In the genomic region with DNA sequence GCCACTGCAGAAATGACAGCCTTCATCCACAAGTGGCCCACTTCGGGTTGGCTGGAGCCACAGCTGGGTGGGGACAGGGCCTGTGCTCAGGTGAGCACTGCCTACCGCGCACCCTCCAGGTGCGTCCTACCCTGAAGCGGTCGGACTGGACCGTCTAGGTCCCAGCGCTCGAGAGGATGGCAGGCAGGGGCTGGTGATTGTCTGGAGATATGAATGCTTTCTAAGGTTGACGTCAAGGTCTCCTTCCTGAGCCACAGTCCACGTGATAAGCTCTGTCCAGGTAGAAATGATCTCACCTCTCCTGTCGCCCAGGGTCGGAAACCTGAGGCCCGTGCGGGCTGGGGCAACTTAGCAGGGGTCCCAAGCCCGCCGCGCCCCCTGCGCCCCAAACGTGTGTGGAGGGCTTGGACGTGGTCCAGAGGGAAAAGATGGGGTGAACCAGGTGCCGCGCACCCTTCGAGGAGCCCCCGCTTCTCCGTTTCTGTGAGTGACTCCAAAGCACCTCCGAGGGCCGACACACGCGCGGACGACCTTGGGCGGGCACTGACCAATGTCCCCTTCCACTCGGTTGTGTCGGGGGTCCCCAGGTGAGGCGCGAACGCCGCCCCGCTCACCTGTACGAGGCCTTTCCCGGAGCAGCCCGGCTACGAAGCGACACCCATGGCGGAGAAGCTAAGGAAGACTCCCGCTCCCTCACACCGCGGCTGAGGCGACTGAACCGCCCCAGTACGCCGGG, we compare ENCODE assay signal across 8 cellular contexts. TPM values are rescaled to one million over a fixed set of nuclear protein-coding genes. Genes with fewer than 3 reads are reported as not detected.
DNase-seq lines count a peak whose midpoint lies in the region; ATAC-seq and TF ChIP-seq lines count a peak whose summit lies in the region.

No MANE protein-coding gene starts in this region.

- peak; percentile 98 for TF ChIP-seq POLR2A in prostate gland (IDR thresholded peaks at IDR 0.05)

- H3K4me1 ChIP-seq in GM23248 (ENCODE audit: insufficient read depth), result 0 out of 2 replicates have a peak, but pooled peaks cover 4% of the 10 kb centered on the region
- H3K4me1 ChIP-seq in prostate gland (replicated peaks), result peaks cover under 1% of the 10 kb centered on the region

- peak overlapping the region; percentile 73 for H3K9ac ChIP-seq in GM23248
- peak overlapping the region; percentile 63 for H3K9ac ChIP-seq in SK-N-MC (ENCODE audit: insufficient read length)

- H3K27ac ChIP-seq in GM23248, result no peak overlapping the region
- H3K27ac ChIP-seq in SK-N-MC, result no peak overlapping the region
- peak overlapping the region; percentile 83 to 93 for H3K27ac ChIP-seq in prostate gland

- peak overlapping the region; percentile 78 for H3K4me2 ChIP-seq in GM23248 (ENCODE audit: unreplicated experiment)

- no peaks in the 10 kb centered on the region for H3K9me2 ChIP-seq in GM23248 (ENCODE audit: insufficient read depth)

- H3F3A ChIP-seq in GM23248 (ENCODE audit: insufficient read depth), result peaks cover 6% of the 10 kb centered on the region; the same call in 1 of the 2 replicates

- peak overlapping the region; percentile 85 for H3K4me3 ChIP-seq in AG04449 (ENCODE audit: low read depth, low read length)
- peak overlapping the region; percentile 73 for H3K4me3 ChIP-seq in GM23248
- peak overlapping the region; percentile 82 for H3K4me3 ChIP-seq in SK-N-MC
- H3K4me3 ChIP-seq in fibroblast of the aortic adventitia (ENCODE audit: low read depth, low read length), result peak overlapping the region; percentile 86
- peak overlapping the region; percentile 50 to 95 for H3K4me3 ChIP-seq in prostate gland

- H3K79me2 ChIP-seq in GM23248 (ENCODE audit: insufficient read depth), result peaks cover 13% of the 10 kb centered on the region

- no peak for ATAC-seq in GM18858 (IDR thresholded peaks at IDR 0.05; ENCODE audit: unreplicated experiment)
- ATAC-seq in HG03025 (IDR thresholded peaks at IDR 0.05; ENCODE audit: low FRiP score, unreplicated experiment), result no peak

- H3K27me3 ChIP-seq in GM23248 (replicated peaks; ENCODE audit: insufficient read depth) (no peaks in the 10 kb centered on the region), prostate gland (replicated peaks; ENCODE audit: insufficient read depth) (no peaks in the 10 kb centered on the region)

- H3K9me3 ChIP-seq in GM23248 (ENCODE audit: low read depth) (no peaks in the 10 kb centered on the region), SK-N-MC (ENCODE audit: low read depth, low read length) (no peaks in the 10 kb centered on the region), prostate gland (no peaks in the 10 kb centered on the region)

- 9 to 10% methylated on average over 44 to 46 of the region's 53 CpGs for WGBS in GM23248 (ENCODE audit: low coverage in 1 of 2, low lambda C conversion rate in 2 of 2, missing lambda C conversion rate in 2 of 2), 2 experiments
- 3% methylated on average over 51 of the region's 53 CpGs for WGBS in prostate gland

- in situ Hi-C loops in GM23248 (cut with MboI), result no loop called here

- CTCF ChIA-PET in AG04449 (lab: Yijun Ruan, JAX), result interaction anchor here (1.8 to 7.2 kb wide), 2 partner anchors 14 to 54 kb away, joined by 11 to 71 read pairs; no protein-coding TSS in a partner anchor

- H3K36me3 ChIP-seq in GM23248 (ENCODE audit: low read depth) (no peaks in the 10 kb centered on the region), SK-N-MC (ENCODE audit: insufficient read depth, low read length) (no peaks in the 10 kb centered on the region), prostate gland (no peaks in the 10 kb centered on the region)

- no peaks in the 10 kb centered on the region for H4K20me1 ChIP-seq in GM23248 (ENCODE audit: insufficient read depth)

- POLR2A ChIA-PET in AG04449 (lab: Yijun Ruan, JAX), result interaction anchor here (0.7 to 1.4 kb wide), 5 partner anchors 20 to 164 kb away, joined by 3 to 4 read pairs (median 3); no protein-coding TSS in a partner anchor

- TF ChIP-seq CTCF in AG04449 (IDR thresholded peaks at IDR 0.05; ENCODE audit: insufficient read depth, low read length, missing control alignments), result no peak
- no peak for TF ChIP-seq CTCF in fibroblast of the aortic adventitia (IDR thresholded peaks at IDR 0.05; ENCODE audit: insufficient read depth, low read length)
- no peak for TF ChIP-seq CTCF in prostate gland (IDR thresholded peaks at IDR 0.05)

- intact Hi-C loops in prostate gland (cut with DNase I), result loop anchor here (2.0 to 10.0 kb wide), 2 partner anchors 99 to 165 kb away; partner anchors contain the start of gene MORC3

- DNase-seq in AG04449 (ENCODE audit: low read depth, low spot score) (no peak), GM23248 (no peak), SK-N-MC (ENCODE audit: low read depth, low spot score) (no peak), fibroblast of the aortic adventitia (ENCODE audit: low read depth) (no peak), prostate gland (ENCODE audit: low spot score) (peak; percentile 69), foreskin melanocyte (no peak)

- peak overlapping the region; percentile 92 for H2AFZ ChIP-seq in GM23248

RNA-seq across cellular contexts. Expression of gene DOP1B, which starts 0.9 kb away (rescaled TPM):
- total RNA-seq in GM23248 (2014; rRNA removed; shearing (Covaris generic)), result 12.0 and 12.3 TPM in 2 replicates
- polyA plus RNA-seq in GM23248 (2016; fragmentation: Nextera tagmentation; extraction: Ambion mirVana), result 5.4 and 6.0 TPM in 2 replicates
- total RNA-seq in fibroblast of the aortic adventitia (ENCODE audit: low replicate concordance) (2.6 and 25.8 TPM in 2 replicates), prostate gland (10 to 100 TPM; 28.4 to 93.3 TPM)

RNA-seq across cellular contexts. Expression of gene CBR3, which starts 20.9 kb away (rescaled TPM):
- 17.3 and 29.0 TPM in 2 replicates for total RNA-seq in GM23248 (2014; rRNA removed; shearing (Covaris generic))
- polyA plus RNA-seq in GM23248 (2016; fragmentation: Nextera tagmentation; extraction: Ambion mirVana), result 28.1 and 28.3 TPM in 2 replicates
- total RNA-seq in fibroblast of the aortic adventitia (ENCODE audit: low replicate concordance) (27.9 and 29.4 TPM in 2 replicates), prostate gland (10 to 100 TPM; 18.5 to 41.2 TPM)

Comparison
In these comparisons a context has a peak if more than half of its experiments do, and no peak if none do; other contexts are left out.
1. H3K27ac ChIP-seq: peak in prostate gland (2 of 2); none in GM23248 (single experiment) and SK-N-MC (single experiment).
2. Peak in every context shown above with its lines, with median percentiles within 50 percentile points of each other: H3K4me3 ChIP-seq.